In genomic region chr10:68208424-68209042, GRCh38 we compare ENCODE assay signal across 8 cellular contexts. TPM values are rescaled to one million over a fixed set of nuclear protein-coding genes. Genes with fewer than 3 reads are reported as not detected.
DNase-seq lines count a peak whose midpoint lies in the region; ATAC-seq and TF ChIP-seq lines count a peak whose summit lies in the region.

No MANE protein-coding gene starts in this region.

- peaks cover 2% of the 10 kb centered on the region for H3K4me1 Mint-ChIP-seq in CD14-positive monocyte

- no peaks in the 10 kb centered on the region for H4K20me1 ChIP-seq in smooth muscle cell (ENCODE audit: low read depth)

- H3K9ac ChIP-seq in smooth muscle cell (ENCODE audit: low read depth): no peak overlapping the region

- DNase-seq in CD14-positive monocyte (ENCODE audit: low spot score) (no peak), NCI-H1092 treated with DMSO at 0.1 percent for 48 hours (lab: John Stamatoyannopoulos, UW) (peak; percentile 44), SW480 (ENCODE audit: low spot score) (peak; percentile 75), foreskin keratinocyte (peak in 1 of 2 donors; percentile 59), smooth muscle cell (lab: John Stamatoyannopoulos, UW; ENCODE audit: unreplicated experiment) (no peak), coronary artery (ENCODE audit: low spot score) (no peak), sciatic nerve (ENCODE audit: low spot score) (no peak)

- H3K4me3 ChIP-seq in smooth muscle cell (no peak overlapping the region), coronary artery (no peak overlapping the region)

- WGBS in smooth muscle cell (ENCODE audit: low lambda C conversion rate): 40% methylated on average over 10 of the region's 10 CpGs

- peaks cover 20% of the 10 kb centered on the region for H3K27me3 ChIP-seq in foreskin keratinocyte
- H3K27me3 ChIP-seq in smooth muscle cell (ENCODE audit: low read depth): peaks cover 10% of the 10 kb centered on the region

- no peaks in the 10 kb centered on the region for H3K4me1 ChIP-seq in foreskin keratinocyte
- no peaks in the 10 kb centered on the region for H3K4me1 ChIP-seq in smooth muscle cell (ENCODE audit: low read depth)

- peaks cover 0 to 2% (median 0%) of the 10 kb centered on the region in 7 donors for H3K9me3 Mint-ChIP-seq in CD14-positive monocyte

- H3K27ac ChIP-seq in foreskin keratinocyte (no peak overlapping the region), smooth muscle cell (ENCODE audit: low read depth) (no peak overlapping the region), coronary artery (no peak overlapping the region)

- H3K4me2 ChIP-seq in smooth muscle cell: no peak overlapping the region

- H3F3A ChIP-seq in smooth muscle cell (ENCODE audit: low read depth): no peaks in the 10 kb centered on the region

- H2AFZ ChIP-seq in smooth muscle cell (ENCODE audit: low read depth): peak overlapping the region; percentile 47

- no peak overlapping the region for H3K27ac Mint-ChIP-seq in CD14-positive monocyte

- intact Hi-C loops in CD14-positive monocyte (cut with micrococcal nuclease) (no loop called here), sciatic nerve (cut with DNase I) (no loop called here)

- TF ChIP-seq CTCF in CD14-positive monocyte (IDR thresholded peaks at IDR 0.05): peak; percentile 21
- peak; percentile 78 for TF ChIP-seq CTCF in foreskin keratinocyte (conservative IDR thresholded peaks at IDR 0.05)
- TF ChIP-seq CTCF in smooth muscle cell (IDR thresholded peaks at IDR 0.05; ENCODE audit: borderline replicate concordance, insufficient read depth, poor library complexity, severe bottlenecking): peak; percentile 61
- TF ChIP-seq CTCF in coronary artery (IDR thresholded peaks at IDR 0.05): no peak

- H3K36me3 Mint-ChIP-seq in CD14-positive monocyte: no peaks in the 10 kb centered on the region

- ATAC-seq in GM18868 (IDR thresholded peaks at IDR 0.05; ENCODE audit: unreplicated experiment): peak; percentile 54
- peak; percentile 68 for ATAC-seq in foreskin keratinocyte
- no peak for ATAC-seq in sciatic nerve

- no peaks in the 10 kb centered on the region for H3K9me3 ChIP-seq in smooth muscle cell (replicated peaks; ENCODE audit: low read depth)

- H3K36me3 ChIP-seq in smooth muscle cell (ENCODE audit: low read depth): no peaks in the 10 kb centered on the region

- H3K4me3 Mint-ChIP-seq in CD14-positive monocyte: no peak overlapping the region

- no peaks in the 10 kb centered on the region for H3K79me2 ChIP-seq in smooth muscle cell (ENCODE audit: low read depth)

- peaks cover 0 to 10% (median 7%) of the 10 kb centered on the region in 3 donors for H3K27me3 Mint-ChIP-seq in CD14-positive monocyte (ENCODE audit: low read depth in 3 of 3)

RNA-seq across cellular contexts. Expression of gene ATOH7, which starts 23.4 kb away (rescaled TPM):
- polyA plus RNA-seq in CD14-positive monocyte (not detected), foreskin keratinocyte (not detected in 2 replicates), smooth muscle cell (0.10 and 0.19 TPM in 2 replicates)
- total RNA-seq in foreskin keratinocyte (0.07 TPM in 1 of 2 replicates, not detected in the other), smooth muscle cell (0.72 TPM in 1 of 2 replicates, not detected in the other), sciatic nerve (0.22 TPM)

Comparison
In these comparisons a context has a peak if more than half of its experiments do, and no peak if none do; other contexts are left out.
1. DNase-seq: peak in NCI-H1092 treated with DMSO at 0.1 percent for 48 hours (single experiment) and SW480 (single experiment); none in CD14-positive monocyte (single experiment), smooth muscle cell (single experiment), coronary artery (single experiment) and sciatic nerve (single experiment).